ENCODE assay signal across 30 cellular contexts in the genomic region with DNA sequence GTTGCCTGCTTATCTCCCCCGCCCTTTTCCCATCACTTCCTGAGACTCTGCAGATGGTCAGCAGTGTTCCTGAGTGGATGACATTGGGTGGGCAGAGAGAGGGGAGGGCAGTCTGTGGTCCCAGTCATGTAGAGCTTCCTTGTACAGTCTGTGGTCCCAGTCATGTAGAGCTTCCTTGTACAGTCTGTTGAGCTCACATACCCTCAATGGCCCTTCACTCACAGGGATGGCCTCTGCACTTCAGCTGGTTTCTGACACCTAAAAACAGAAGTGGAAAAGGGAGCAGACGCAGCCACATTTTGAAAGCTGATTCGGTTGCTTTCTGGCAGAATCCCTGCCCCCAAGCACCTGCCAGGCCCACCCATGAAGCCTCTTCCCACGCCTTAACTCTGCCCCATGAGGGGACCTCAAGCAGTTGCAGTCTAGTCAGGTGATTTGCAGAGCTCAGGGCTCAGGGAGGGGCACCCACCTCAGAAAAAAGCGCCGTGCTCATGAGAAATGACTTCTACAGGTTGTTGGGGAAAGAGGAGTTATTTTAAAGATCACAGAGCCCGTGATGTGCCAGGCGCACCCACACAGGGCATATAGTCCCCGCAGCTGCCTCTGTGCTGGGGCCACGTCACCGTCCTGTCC. TPM values are rescaled to one million over a fixed set of nuclear protein-coding genes. Genes with fewer than 3 reads are reported as not detected.
A peak's percentile ranks its signal among the peaks of the same experiment; 100 is the strongest.
DNase-seq lines count a peak whose midpoint lies in the region; ATAC-seq and TF ChIP-seq lines count a peak whose summit lies in the region.
"Had no signal": no experiment of that assay in that cellular context is flagged by ENCODE, and none has a peak within 500 bp of the region (broad histone marks: within the 10 kb centered on the region; RNA-seq: fewer than 3 reads in every experiment).

No MANE protein-coding gene starts in this region.

- H4K20me1 ChIP-seq in neural cell (ENCODE audit: insufficient read depth): no peaks in the 10 kb centered on the region

- no peak for TF ChIP-seq CTCF in neural cell (IDR thresholded peaks at IDR 0.05; ENCODE audit: poor library complexity, severe bottlenecking)

- no peak overlapping the region for H3K27ac ChIP-seq in neural cell (ENCODE audit: low read length)
- H3K27ac ChIP-seq: A549, cardiac muscle cell, pancreas, SJCRH30 had no signal

- peaks cover 76% of the 10 kb centered on the region for H3K27me3 Mint-ChIP-seq in activated naive CD8-positive, alpha-beta T cell treated with anti-CD3 and anti-CD28 coated beads for 36 hours
- H3K27me3 Mint-ChIP-seq in activated CD4-positive, alpha-beta T cell treated with anti-CD3 and anti-CD28 coated beads for 36 hours: peaks cover 43% of the 10 kb centered on the region

- H3K4me3 ChIP-seq in Jurkat, Clone E6-1 (ENCODE audit: low read length): peak overlapping the region; percentile 2
- H3K4me3 ChIP-seq in neural cell (ENCODE audit: low read length): peak overlapping the region; percentile 89
- H3K4me3 ChIP-seq: A549, cardiac muscle cell, pancreas, SJCRH30 had no signal

- POLR2A ChIA-PET in activated CD4-positive, alpha-beta T cell treated with anti-CD3 and anti-CD28 coated beads for 36 hours (lab: Charles Lee): no interaction called here

- H3K9me3 ChIP-seq in neural cell (ENCODE audit: low read length): peaks cover 9% of the 10 kb centered on the region
- H3K9me3 ChIP-seq: pancreas, SJCRH30 had no signal

- CTCF ChIA-PET in activated CD4-positive, alpha-beta T cell treated with anti-CD3 and anti-CD28 coated beads for 36 hours (lab: Charles Lee): no interaction called here

- H3F3A ChIP-seq in neural cell (ENCODE audit: insufficient read depth, low read length, poor library complexity, severe bottlenecking): peaks cover under 1% of the 10 kb centered on the region

- no peak for ATAC-seq in activated CD4-positive, alpha-beta T cell treated with anti-CD3 and anti-CD28 coated beads for 36 hours
- ATAC-seq: A549, pancreas, PC-3, sciatic nerve had no signal

- no peak overlapping the region for H3K4me3 Mint-ChIP-seq in activated naive CD8-positive, alpha-beta T cell treated with anti-CD3 and anti-CD28 coated beads for 36 hours
- H3K4me3 Mint-ChIP-seq in activated CD4-positive, alpha-beta T cell treated with anti-CD3 and anti-CD28 coated beads for 36 hours: no peak overlapping the region

- H2AFZ ChIP-seq in neural cell (ENCODE audit: low read depth, low read length): no peak overlapping the region

- H3K9ac ChIP-seq in neural cell (ENCODE audit: low read length): no peak overlapping the region

- peaks cover 14% of the 10 kb centered on the region for H3K9me3 Mint-ChIP-seq in activated naive CD8-positive, alpha-beta T cell treated with anti-CD3 and anti-CD28 coated beads for 36 hours
- H3K9me3 Mint-ChIP-seq in activated CD4-positive, alpha-beta T cell treated with anti-CD3 and anti-CD28 coated beads for 36 hours (ENCODE audit: low read depth): peaks cover 4% of the 10 kb centered on the region

- H3K4me2 ChIP-seq in neural cell (ENCODE audit: low read length): no peak overlapping the region
- H3K4me2 ChIP-seq: A549 had no signal

- H3K27ac Mint-ChIP-seq in activated naive CD8-positive, alpha-beta T cell treated with anti-CD3 and anti-CD28 coated beads for 36 hours: no peak overlapping the region
- no peak overlapping the region for H3K27ac Mint-ChIP-seq in activated CD4-positive, alpha-beta T cell treated with anti-CD3 and anti-CD28 coated beads for 36 hours

- intact Hi-C loops in activated CD4-positive, alpha-beta T cell treated with anti-CD3 and anti-CD28 coated beads for 36 hours (cut with DNase I, micrococcal nuclease): loop anchor here in 1 of 2 experiments (5.0 to 10.0 kb wide), 2 partner anchors 285 to 833 kb away; no protein-coding TSS in a partner anchor

- no peaks in the 10 kb centered on the region for H3K79me2 ChIP-seq in neural cell (replicated peaks; ENCODE audit: insufficient read depth, low read length)

- no peak for TF ChIP-seq RAD21 in neural cell (conservative IDR thresholded peaks at IDR 0.05)

- peak; percentile 62 to 80 for DNase-seq in NCI-H187 (lab: John Stamatoyannopoulos, UW)
- DNase-seq in NCI-H187 treated with DMSO at 0.1 percent for 48 hours (lab: John Stamatoyannopoulos, UW): no peak
- peak; percentile 83 for DNase-seq in Jurkat, Clone E6-1 (ENCODE audit: low read depth, low spot score)
- peak; percentile 78 for DNase-seq in RPMI8226
- no peak for DNase-seq in effector CD8-positive, alpha-beta T cell (lab: John Stamatoyannopoulos, UW)
- no peak for DNase-seq in activated naive CD8-positive, alpha-beta T cell treated with anti-CD3 and anti-CD28 coated beads for 36 hours
- no peak for DNase-seq in activated CD4-positive, alpha-beta T cell treated with anti-CD3 and anti-CD28 coated beads for 36 hours
- DNase-seq: activated CD4-positive, alpha-beta T cell treated with anti-CD3 and anti-CD28 coated beads, Interleukin-2, amount 50 U/mL, for 4 hours; activated naive CD4-positive, alpha-beta T cell treated with Interleukin-2 at 50 U/mL for 16 hours; activated T-cell treated with anti-CD3 and anti-CD28 coated beads for 4 hours; amniotic stem cell; Caco-2; dermis blood vessel endothelial cell; EL; mesenchymal stem cell; NCI-H1694; NCI-H345; NCI-H82; pancreas; PC-3; T-helper 2 cell had no signal

- peaks cover 6% of the 10 kb centered on the region for H3K36me3 Mint-ChIP-seq in activated naive CD8-positive, alpha-beta T cell treated with anti-CD3 and anti-CD28 coated beads for 36 hours
- H3K36me3 Mint-ChIP-seq in activated CD4-positive, alpha-beta T cell treated with anti-CD3 and anti-CD28 coated beads for 36 hours (ENCODE audit: low read depth): no peaks in the 10 kb centered on the region

- peaks cover 7% of the 10 kb centered on the region for H3K4me1 Mint-ChIP-seq in activated naive CD8-positive, alpha-beta T cell treated with anti-CD3 and anti-CD28 coated beads for 36 hours
- peaks cover 7% of the 10 kb centered on the region for H3K4me1 Mint-ChIP-seq in activated CD4-positive, alpha-beta T cell treated with anti-CD3 and anti-CD28 coated beads for 36 hours

- no peaks in the 10 kb centered on the region for H3K9me2 ChIP-seq in neural cell (ENCODE audit: insufficient read depth, low read length)

- TF ChIP-seq EP300 in neural cell (conservative IDR thresholded peaks at IDR 0.05; ENCODE audit: poor library complexity, severe bottlenecking): no peak

- peaks cover 14% of the 10 kb centered on the region for H3K27me3 ChIP-seq in neural cell (ENCODE audit: insufficient read depth, low read depth, low read length)
- H3K27me3 ChIP-seq: SJCRH30 had no signal

- H3K36me3 ChIP-seq in neural cell (ENCODE audit: insufficient read depth, low read length): no peaks in the 10 kb centered on the region
- H3K36me3 ChIP-seq: cardiac muscle cell, pancreas, SJCRH30 had no signal

TF ChIP-seq in neural cell, 6 proteins besides CTCF, POLR2A, EP300 and RAD21:
- no peak for TF ChIP-seq POLR2AphosphoS5 (IDR thresholded peaks at IDR 0.05)
- TF ChIP-seq SMC3 (conservative IDR thresholded peaks at IDR 0.05; ENCODE audit: poor library complexity): no peak
- no peak for TF ChIP-seq EZH2 (IDR thresholded peaks at IDR 0.05; ENCODE audit: borderline replicate concordance, insufficient read depth, low read length, poor library complexity, severe bottlenecking)
- no peak for TF ChIP-seq TAF1 (IDR thresholded peaks at IDR 0.05; ENCODE audit: low read depth)

RNA-seq across cellular contexts. Expression of a gene that starts 3.6 kb away (rescaled TPM):
- polyA plus RNA-seq in Jurkat, Clone E6-1 (2012; ENCODE audit: insufficient read depth, insufficient read length): 4.4 TPM
- polyA plus RNA-seq in neural cell: 16.0 and 20.4 TPM in 2 replicates
- polyA minus RNA-seq in neural cell: 20.7 and 21.4 TPM in 2 replicates
- total RNA-seq in activated naive CD8-positive, alpha-beta T cell treated with anti-CD3 and anti-CD28 coated beads for 36 hours: not detected
- not detected for total RNA-seq in activated CD4-positive, alpha-beta T cell treated with anti-CD3 and anti-CD28 coated beads for 36 hours
- total RNA-seq: Caco-2, cardiac muscle cell, dermis blood vessel endothelial cell, endothelial cell of umbilical vein, M059J, PC-3, sciatic nerve, ureter had no signal
- polyA plus RNA-seq: A549, BJ, cardiac muscle cell, endothelial cell of umbilical vein had no signal

RNA-seq across cellular contexts. Expression of a gene that starts 45.7 kb away (rescaled TPM):
- 32.0 TPM for polyA plus RNA-seq in Jurkat, Clone E6-1 (2012; ENCODE audit: insufficient read depth, insufficient read length)
- polyA plus RNA-seq in neural cell: 3.2 and 6.1 TPM in 2 replicates
- polyA minus RNA-seq in neural cell: 0.24 and 1.3 TPM in 2 replicates
- 10 to 100 TPM; 12.6 to 13.9 TPM for total RNA-seq in activated naive CD8-positive, alpha-beta T cell treated with anti-CD3 and anti-CD28 coated beads for 36 hours
- 10 to 100 TPM; 16.2 to 17.2 TPM for total RNA-seq in activated CD4-positive, alpha-beta T cell treated with anti-CD3 and anti-CD28 coated beads for 36 hours
- total RNA-seq: Caco-2, M059J, PC-3, SJCRH30 had no signal
- polyA plus RNA-seq: A549 had no signal

Comparison
In these comparisons a context has a peak if more than half of its experiments do, and no peak if none do; other contexts are left out.
1. DNase-seq: peak in NCI-H187 (2 of 2), Jurkat, Clone E6-1 (single experiment) and RPMI8226 (single experiment); none in NCI-H187 treated with DMSO at 0.1 percent for 48 hours (single experiment), effector CD8-positive, alpha-beta T cell (single experiment), activated naive CD8-positive, alpha-beta T cell treated with anti-CD3 and anti-CD28 coated beads for 36 hours (single experiment) and activated CD4-positive, alpha-beta T cell treated with anti-CD3 and anti-CD28 coated beads for 36 hours (single experiment).